ENCODE assay signal across 8 cellular contexts in the genomic region with DNA sequence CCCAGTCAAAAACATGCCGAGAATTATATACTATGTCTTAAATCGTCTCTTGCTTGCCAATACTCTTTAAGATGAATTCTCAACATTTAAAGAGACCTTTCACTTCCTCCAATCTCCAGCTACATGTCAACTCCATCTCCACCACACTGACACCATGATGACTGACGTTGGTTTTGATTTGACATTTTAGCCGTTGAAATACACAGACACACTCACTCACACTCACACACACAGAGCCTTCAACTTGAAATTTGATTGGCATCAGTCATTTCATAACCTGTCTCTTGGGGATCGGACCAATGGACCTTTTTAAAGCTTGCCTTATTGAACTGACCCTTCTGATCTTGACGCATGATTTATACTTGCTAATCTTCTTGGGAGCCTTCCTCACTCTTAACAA.
"Had no signal": no experiment of that assay in that cellular context is flagged by ENCODE, and none has a peak within 500 bp of the region (broad histone marks: within the 10 kb centered on the region; RNA-seq: fewer than 3 reads in every experiment).

No MANE protein-coding gene starts in this region.

- H3K4me3 ChIP-seq: GM12878 had no signal

- FAIRE-seq: G401.6, GM12878, GM12891, GM12892, GM18507, GM19239 had no signal

- DNase-seq: GDM1, GF-D8 had no signal
